ENCODE assay signal across 8 cellular contexts in genomic region chr10:68231106-68231901, GRCh38. TPM values are rescaled to one million over a fixed set of nuclear protein-coding genes. Genes with fewer than 3 reads are reported as not detected.
DNase-seq lines count a peak whose midpoint lies in the region; ATAC-seq and TF ChIP-seq lines count a peak whose summit lies in the region.

No MANE protein-coding gene starts in this region.

- peak; percentile 91 for ATAC-seq in GM18858 (IDR thresholded peaks at IDR 0.05; ENCODE audit: unreplicated experiment)
- ATAC-seq in HG03066 (IDR thresholded peaks at IDR 0.05; ENCODE audit: low read depth, unreplicated experiment), result peak; percentile 93

- no peak for DNase-seq in AG09319 (ENCODE audit: extremely low read depth, low read depth)
- DNase-seq in NCI-H2196 treated with DMSO at 0.1 percent for 48 hours (lab: John Stamatoyannopoulos, UW; ENCODE audit: unreplicated experiment), result peak; percentile 46
- peak; percentile 21 for DNase-seq in activated CD8-positive, alpha-beta memory T cell treated with anti-CD3 and anti-CD28 coated beads, Interleukin-2, amount 50 U/mL, for 4 hours
- no peak for DNase-seq in esophagus squamous epithelium (lab: John Stamatoyannopoulos, UW)

- H3K27ac Mint-ChIP-seq in stimulated activated naive CD8-positive, alpha-beta T cell treated with anti-CD3 and anti-CD28 coated beads, Interleukin-15, Interleukin-2, amounts not matched to agents 100 ng/mL and 50 ng/mL, for 24 hours, result no peak overlapping the region

- TF ChIP-seq CTCF in AG09319 (IDR thresholded peaks at IDR 0.05; ENCODE audit: low read depth, low read length) (peak; percentile 32), esophagus squamous epithelium (IDR thresholded peaks at IDR 0.05) (peak in 1 of 6 experiments; percentile 22)

- peaks cover 0 to 15% (median 3%) of the 10 kb centered on the region in 3 donors for H3K4me1 ChIP-seq in esophagus squamous epithelium
- H3K4me1 ChIP-seq in mucosa of rectum (ENCODE audit: control insufficient read depth in 2 of 2, insufficient read depth in 2 of 2, low read length in 2 of 2), result peaks cover 0 to 6% of the 10 kb centered on the region in 2 donors

- no peaks in the 10 kb centered on the region for H3K9me3 Mint-ChIP-seq in stimulated activated naive CD8-positive, alpha-beta T cell treated with anti-CD3 and anti-CD28 coated beads, Interleukin-15, Interleukin-2, amounts not matched to agents 100 ng/mL and 50 ng/mL, for 24 hours

- no peaks in the 10 kb centered on the region for H3K36me3 ChIP-seq in esophagus squamous epithelium
- no peaks in the 10 kb centered on the region for H3K36me3 ChIP-seq in mucosa of rectum (ENCODE audit: control insufficient read depth in 2 of 2, insufficient read depth in 2 of 2, low read length in 2 of 2)

- no peaks in the 10 kb centered on the region for H3K9me3 ChIP-seq in esophagus squamous epithelium
- no peaks in the 10 kb centered on the region for H3K9me3 ChIP-seq in mucosa of rectum (ENCODE audit: control insufficient read depth in 2 of 2, low read length in 2 of 2)

- H3K4me3 ChIP-seq in esophagus squamous epithelium (peak overlapping the region; percentile 42 to 81 (median 60)), mucosa of rectum (ENCODE audit: low read length in 2 of 2) (peak overlapping the region; percentile 68 to 79)

- H3K4me3 Mint-ChIP-seq in stimulated activated naive CD8-positive, alpha-beta T cell treated with anti-CD3 and anti-CD28 coated beads, Interleukin-15, Interleukin-2, amounts not matched to agents 100 ng/mL and 50 ng/mL, for 24 hours, result peak overlapping the region; percentile 74

- H3K27me3 Mint-ChIP-seq in stimulated activated naive CD8-positive, alpha-beta T cell treated with anti-CD3 and anti-CD28 coated beads, Interleukin-15, Interleukin-2, amounts not matched to agents 100 ng/mL and 50 ng/mL, for 24 hours, result peaks cover 42% of the 10 kb centered on the region

- peaks cover 0 to 27% (median 0%) of the 10 kb centered on the region in 4 donors for H3K27me3 ChIP-seq in esophagus squamous epithelium
- H3K27me3 ChIP-seq in mucosa of rectum (ENCODE audit: control insufficient read depth in 2 of 2, insufficient read depth in 2 of 2, low read length in 2 of 2), result peaks cover 0 to 3% of the 10 kb centered on the region in 2 donors

- WGBS in esophagus squamous epithelium, 2 donors, result 1% methylated on average over 16 to 18 of the region's 83 CpGs

- intact Hi-C loops in esophagus squamous epithelium (cut with DNase I), result no loop called here

- H3K27ac ChIP-seq in esophagus squamous epithelium (peak overlapping the region in 3 of 4 donors; percentile 53 to 77 (median 68)), mucosa of rectum (ENCODE audit: low read depth in 2 of 2, low read length in 2 of 2) (peak overlapping the region; percentile 30 to 61)

- no peaks in the 10 kb centered on the region for H3K36me3 Mint-ChIP-seq in stimulated activated naive CD8-positive, alpha-beta T cell treated with anti-CD3 and anti-CD28 coated beads, Interleukin-15, Interleukin-2, amounts not matched to agents 100 ng/mL and 50 ng/mL, for 24 hours (ENCODE audit: low read depth)

- H3K9ac ChIP-seq in mucosa of rectum (ENCODE audit: low read depth in 1 of 2, low read length in 2 of 2), result peak overlapping the region; percentile 67 to 74

- peaks cover 8% of the 10 kb centered on the region for H3K4me1 Mint-ChIP-seq in stimulated activated naive CD8-positive, alpha-beta T cell treated with anti-CD3 and anti-CD28 coated beads, Interleukin-15, Interleukin-2, amounts not matched to agents 100 ng/mL and 50 ng/mL, for 24 hours (ENCODE audit: low read depth)

- no peak for TF ChIP-seq POLR2A in esophagus squamous epithelium (IDR thresholded peaks at IDR 0.05)

RNA-seq across cellular contexts. Expression of gene ATOH7, which starts 0.6 kb away (rescaled TPM):
- total RNA-seq in esophagus squamous epithelium, result not detected

Comparison
In these comparisons a context has a peak if more than half of its experiments do, and no peak if none do; other contexts are left out.
1. DNase-seq: peak in NCI-H2196 treated with DMSO at 0.1 percent for 48 hours (single experiment) and activated CD8-positive, alpha-beta memory T cell treated with anti-CD3 and anti-CD28 coated beads, Interleukin-2, amount 50 U/mL, for 4 hours (single experiment); none in AG09319 (single experiment) and esophagus squamous epithelium (single experiment).